1 cellular context compared by ENCODE assay signal in the genomic region with DNA sequence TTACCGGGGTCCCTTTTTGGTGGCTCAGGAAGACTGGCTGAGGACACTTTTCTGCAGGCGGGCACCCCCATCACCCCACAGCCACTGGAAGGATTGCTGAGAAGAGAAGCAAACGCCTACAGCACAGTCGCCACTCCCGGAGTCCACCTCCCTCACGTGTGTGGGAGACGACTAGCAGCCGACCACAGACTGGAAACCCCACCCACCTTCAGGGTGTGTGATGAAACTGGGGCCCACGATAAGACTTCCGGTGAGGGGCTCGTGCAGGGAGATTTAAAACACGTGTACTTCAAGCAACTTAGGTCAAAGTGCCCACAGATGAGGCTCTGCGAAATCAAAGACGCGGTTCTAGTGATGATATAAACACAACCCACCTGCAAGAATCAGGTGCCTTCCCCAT.
TF ChIP-seq lines count a peak whose summit lies in the region.

No MANE protein-coding gene starts in this region.

TF ChIP-seq in GM12878, 131 proteins besides CTCF, POLR2A, EP300 and RAD21 (continued from another document):
- no peak for TF ChIP-seq YBX1 (IDR thresholded peaks at IDR 0.05)
- TF ChIP-seq, protein P1, sequence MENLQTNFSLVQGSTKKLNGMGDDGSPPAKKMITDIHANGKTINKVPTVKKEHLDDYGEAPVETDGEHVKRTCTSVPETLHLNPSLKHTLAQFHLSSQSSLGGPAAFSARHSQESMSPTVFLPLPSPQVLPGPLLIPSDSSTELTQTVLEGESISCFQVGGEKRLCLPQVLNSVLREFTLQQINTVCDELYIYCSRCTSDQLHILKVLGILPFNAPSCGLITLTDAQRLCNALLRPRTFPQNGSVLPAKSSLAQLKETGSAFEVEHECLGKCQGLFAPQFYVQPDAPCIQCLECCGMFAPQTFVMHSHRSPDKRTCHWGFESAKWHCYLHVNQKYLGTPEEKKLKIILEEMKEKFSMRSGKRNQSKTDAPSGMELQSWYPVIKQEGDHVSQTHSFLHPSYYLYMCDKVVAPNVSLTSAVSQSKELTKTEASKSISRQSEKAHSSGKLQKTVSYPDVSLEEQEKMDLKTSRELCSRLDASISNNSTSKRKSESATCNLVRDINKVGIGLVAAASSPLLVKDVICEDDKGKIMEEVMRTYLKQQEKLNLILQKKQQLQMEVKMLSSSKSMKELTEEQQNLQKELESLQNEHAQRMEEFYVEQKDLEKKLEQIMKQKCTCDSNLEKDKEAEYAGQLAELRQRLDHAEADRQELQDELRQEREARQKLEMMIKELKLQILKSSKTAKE (IDR thresholded peaks at IDR 0.05; ENCODE audit: low read depth, poor library complexity, severe bottlenecking) = no peak
- TF ChIP-seq MEF2B (IDR thresholded peaks at IDR 0.05; ENCODE audit: partially characterized antibody, poor library complexity, severe bottlenecking) = peak; percentile 10
- no peak for TF ChIP-seq FOS (IDR thresholded peaks at IDR 0.05; ENCODE audit: borderline replicate concordance, extremely low read depth, insufficient read length)
- no peak for TF ChIP-seq HDAC2 (IDR thresholded peaks at IDR 0.05)
- TF ChIP-seq SMARCA5 (IDR thresholded peaks at IDR 0.05) = no peak
- no peak for TF ChIP-seq ASH2L (IDR thresholded peaks at IDR 0.05; ENCODE audit: borderline replicate concordance, low read depth)
- TF ChIP-seq CREM (IDR thresholded peaks at IDR 0.05; ENCODE audit: low read depth) = peak; percentile 40; the same call in 1 of the 2 replicates
- TF ChIP-seq BHLHE40 (IDR thresholded peaks at IDR 0.05; ENCODE audit: borderline replicate concordance in 1 of 2, low read depth in 2 of 2, low read length in 1 of 2) = peak; percentile 77 to 86
- no peak for TF ChIP-seq ZNF24 (IDR thresholded peaks at IDR 0.05)
- TF ChIP-seq SPI1 (IDR thresholded peaks at IDR 0.05; ENCODE audit: borderline replicate concordance, insufficient read depth, low read depth, low read length) = no peak
- TF ChIP-seq SRF (IDR thresholded peaks at IDR 0.05; ENCODE audit: low read depth in 2 of 2, low read length in 2 of 2) = no peak
- no peak for TF ChIP-seq TCF7 (IDR thresholded peaks at IDR 0.05; ENCODE audit: borderline replicate concordance)
- TF ChIP-seq TARDBP (IDR thresholded peaks at IDR 0.05; ENCODE audit: borderline replicate concordance) = no peak
- TF ChIP-seq, protein P2, sequence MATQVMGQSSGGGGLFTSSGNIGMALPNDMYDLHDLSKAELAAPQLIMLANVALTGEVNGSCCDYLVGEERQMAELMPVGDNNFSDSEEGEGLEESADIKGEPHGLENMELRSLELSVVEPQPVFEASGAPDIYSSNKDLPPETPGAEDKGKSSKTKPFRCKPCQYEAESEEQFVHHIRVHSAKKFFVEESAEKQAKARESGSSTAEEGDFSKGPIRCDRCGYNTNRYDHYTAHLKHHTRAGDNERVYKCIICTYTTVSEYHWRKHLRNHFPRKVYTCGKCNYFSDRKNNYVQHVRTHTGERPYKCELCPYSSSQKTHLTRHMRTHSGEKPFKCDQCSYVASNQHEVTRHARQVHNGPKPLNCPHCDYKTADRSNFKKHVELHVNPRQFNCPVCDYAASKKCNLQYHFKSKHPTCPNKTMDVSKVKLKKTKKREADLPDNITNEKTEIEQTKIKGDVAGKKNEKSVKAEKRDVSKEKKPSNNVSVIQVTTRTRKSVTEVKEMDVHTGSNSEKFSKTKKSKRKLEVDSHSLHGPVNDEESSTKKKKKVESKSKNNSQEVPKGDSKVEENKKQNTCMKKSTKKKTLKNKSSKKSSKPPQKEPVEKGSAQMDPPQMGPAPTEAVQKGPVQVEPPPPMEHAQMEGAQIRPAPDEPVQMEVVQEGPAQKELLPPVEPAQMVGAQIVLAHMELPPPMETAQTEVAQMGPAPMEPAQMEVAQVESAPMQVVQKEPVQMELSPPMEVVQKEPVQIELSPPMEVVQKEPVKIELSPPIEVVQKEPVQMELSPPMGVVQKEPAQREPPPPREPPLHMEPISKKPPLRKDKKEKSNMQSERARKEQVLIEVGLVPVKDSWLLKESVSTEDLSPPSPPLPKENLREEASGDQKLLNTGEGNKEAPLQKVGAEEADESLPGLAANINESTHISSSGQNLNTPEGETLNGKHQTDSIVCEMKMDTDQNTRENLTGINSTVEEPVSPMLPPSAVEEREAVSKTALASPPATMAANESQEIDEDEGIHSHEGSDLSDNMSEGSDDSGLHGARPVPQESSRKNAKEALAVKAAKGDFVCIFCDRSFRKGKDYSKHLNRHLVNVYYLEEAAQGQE (IDR thresholded peaks at IDR 0.05; ENCODE audit: low read depth, low read length) = no peak
- TF ChIP-seq KLF5 (IDR thresholded peaks at IDR 0.05; ENCODE audit: partially characterized antibody) = no peak
- TF ChIP-seq STAT3 (IDR thresholded peaks at IDR 0.05; ENCODE audit: low read depth, low read length) = no peak
- no peak for TF ChIP-seq EZH2 (IDR thresholded peaks at IDR 0.05; ENCODE audit: borderline replicate concordance, control insufficient read depth, low read depth, low read length)
